9 cellular contexts compared by ENCODE assay signal in genomic region chr9:10268500-10269485, GRCh38.
DNase-seq lines count a peak whose midpoint lies in the region; ATAC-seq and TF ChIP-seq lines count a peak whose summit lies in the region.
"Had no signal": no experiment of that assay in that cellular context is flagged by ENCODE, and none has a peak within 500 bp of the region (broad histone marks: within the 10 kb centered on the region; RNA-seq: fewer than 3 reads in every experiment).

No MANE protein-coding gene starts in this region.

- ATAC-seq in HG02623 (IDR thresholded peaks at IDR 0.05; ENCODE audit: unreplicated experiment) (peak; percentile 48), HG02852 (IDR thresholded peaks at IDR 0.05; ENCODE audit: unreplicated experiment) (no peak)
- no peak for ATAC-seq in CD8-positive, alpha-beta T cell

- no peaks in the 10 kb centered on the region for H3K36me3 ChIP-seq in suprapubic skin
- H3K36me3 ChIP-seq in CD8-positive, alpha-beta T cell (ENCODE audit: insufficient read depth, low read length), result no peaks in the 10 kb centered on the region
- H3K36me3 ChIP-seq: thoracic aorta had no signal

- 19% methylated on average over 8 of the region's 8 CpGs for WGBS in suprapubic skin

- TF ChIP-seq POLR2A in suprapubic skin (IDR thresholded peaks at IDR 0.05), result no peak

- no peak overlapping the region for H3K4me3 ChIP-seq in suprapubic skin
- H3K4me3 ChIP-seq in CD8-positive, alpha-beta T cell (ENCODE audit: low read depth, low read length), result no peak overlapping the region
- H3K4me3 ChIP-seq: thoracic aorta had no signal

- no peak overlapping the region for H3K27ac Mint-ChIP-seq in nephron progenitor cell
- no peak overlapping the region for H3K27ac Mint-ChIP-seq in CD8-positive, alpha-beta T cell

- no peak overlapping the region for H3K4me3 Mint-ChIP-seq in nephron progenitor cell
- H3K4me3 Mint-ChIP-seq in CD8-positive, alpha-beta T cell, result no peak overlapping the region

- intact Hi-C loops in CD8-positive, alpha-beta T cell (cut with DNase I, micrococcal nuclease), result no loop called here

- H3K4me1 ChIP-seq in suprapubic skin, result no peaks in the 10 kb centered on the region
- no peaks in the 10 kb centered on the region for H3K4me1 ChIP-seq in CD8-positive, alpha-beta T cell (ENCODE audit: insufficient read depth, low read length)

- H3K9me3 Mint-ChIP-seq in nephron progenitor cell, result peaks cover 14% of the 10 kb centered on the region
- H3K9me3 Mint-ChIP-seq in CD8-positive, alpha-beta T cell, result peaks cover 8% of the 10 kb centered on the region

- no peak overlapping the region for H3K27ac ChIP-seq in suprapubic skin
- H3K27ac ChIP-seq in CD8-positive, alpha-beta T cell (ENCODE audit: low read depth, low read length), result no peak overlapping the region
- H3K27ac ChIP-seq: thoracic aorta had no signal

- DNase-seq in Daoy (ENCODE audit: low read depth) (peak; percentile 25), NCI-H345 treated with DMSO at 0.1 percent for 48 hours (lab: John Stamatoyannopoulos, UW; ENCODE audit: unreplicated experiment) (peak; percentile 71), ecto neural progenitor cell (ENCODE audit: low spot score) (peak; percentile 58), nephron progenitor cell (peak; percentile 62), suprapubic skin (ENCODE audit: low spot score in 2 of 2) (no peak)
- DNase-seq in CD8-positive, alpha-beta T cell, result no peak

- H3K4me1 Mint-ChIP-seq in nephron progenitor cell, result peaks cover 7% of the 10 kb centered on the region
- H3K4me1 Mint-ChIP-seq in CD8-positive, alpha-beta T cell (ENCODE audit: low read depth), result no peaks in the 10 kb centered on the region

- POLR2A ChIA-PET in CD8-positive, alpha-beta T cell (lab: Charles Lee), result no interaction called here

- no peaks in the 10 kb centered on the region for H3K9me3 ChIP-seq in suprapubic skin
- no peaks in the 10 kb centered on the region for H3K9me3 ChIP-seq in CD8-positive, alpha-beta T cell (ENCODE audit: low read length)
- H3K9me3 ChIP-seq: thoracic aorta had no signal

- no peaks in the 10 kb centered on the region for H3K36me3 Mint-ChIP-seq in nephron progenitor cell (ENCODE audit: low read depth)
- no peaks in the 10 kb centered on the region for H3K36me3 Mint-ChIP-seq in CD8-positive, alpha-beta T cell

- CTCF ChIA-PET in CD8-positive, alpha-beta T cell (lab: Charles Lee), result interaction anchor here (0.9 kb wide), 1 partner anchor 536 kb away, joined by 4 read pairs; no protein-coding TSS in a partner anchor

- no peaks in the 10 kb centered on the region for H3K27me3 ChIP-seq in suprapubic skin
- H3K27me3 ChIP-seq in CD8-positive, alpha-beta T cell (ENCODE audit: insufficient read depth, low read length), result no peaks in the 10 kb centered on the region

- no peaks in the 10 kb centered on the region for H3K27me3 Mint-ChIP-seq in nephron progenitor cell (ENCODE audit: low read depth, poor library complexity)
- H3K27me3 Mint-ChIP-seq in CD8-positive, alpha-beta T cell (ENCODE audit: low read depth), result no peaks in the 10 kb centered on the region

- no peak for TF ChIP-seq EP300 in suprapubic skin (IDR thresholded peaks at IDR 0.05)

- TF ChIP-seq CTCF in nephron progenitor cell (IDR thresholded peaks at IDR 0.05), result peak; percentile 59
- TF ChIP-seq CTCF in suprapubic skin (IDR thresholded peaks at IDR 0.05), result no peak
- TF ChIP-seq CTCF in CD8-positive, alpha-beta T cell (IDR thresholded peaks at IDR 0.05), result no peak

Comparison
In these comparisons a context has a peak if more than half of its experiments do, and no peak if none do; other contexts are left out.
1. DNase-seq: peak in Daoy (single experiment), NCI-H345 treated with DMSO at 0.1 percent for 48 hours (single experiment), ecto neural progenitor cell (single experiment) and nephron progenitor cell (single experiment); none in suprapubic skin (0 of 2) and CD8-positive, alpha-beta T cell (0 of 7).